Comparison of ENCODE assay signal across 1 cellular context in genomic region chr18:35355140-35355618, GRCh38.
TF ChIP-seq lines count a peak whose summit lies in the region.

No MANE protein-coding gene starts in this region.

TF ChIP-seq in HepG2, 621 proteins besides CTCF, POLR2A, EP300 and RAD21 (continued from another document and continues in another):
- TF ChIP-seq, protein P1, sequence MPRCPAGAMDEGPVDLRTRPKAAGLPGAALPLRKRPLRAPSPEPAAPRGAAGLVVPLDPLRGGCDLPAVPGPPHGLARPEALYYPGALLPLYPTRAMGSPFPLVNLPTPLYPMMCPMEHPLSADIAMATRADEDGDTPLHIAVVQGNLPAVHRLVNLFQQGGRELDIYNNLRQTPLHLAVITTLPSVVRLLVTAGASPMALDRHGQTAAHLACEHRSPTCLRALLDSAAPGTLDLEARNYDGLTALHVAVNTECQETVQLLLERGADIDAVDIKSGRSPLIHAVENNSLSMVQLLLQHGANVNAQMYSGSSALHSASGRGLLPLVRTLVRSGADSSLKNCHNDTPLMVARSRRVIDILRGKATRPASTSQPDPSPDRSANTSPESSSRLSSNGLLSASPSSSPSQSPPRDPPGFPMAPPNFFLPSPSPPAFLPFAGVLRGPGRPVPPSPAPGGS (CRISPR knock-in tag; IDR thresholded peaks at IDR 0.05) = no peak
- TF ChIP-seq RBM39 (IDR thresholded peaks at IDR 0.05; ENCODE audit: low read depth, low read length, poor library complexity, severe bottlenecking) (no peak), HNF4A (CRISPR knock-in tag; IDR thresholded peaks at IDR 0.05) (no peak), SP5 (CRISPR knock-in tag; IDR thresholded peaks at IDR 0.05; ENCODE audit: borderline replicate concordance, low read depth) (no peak), ZNF138 (CRISPR knock-in tag; IDR thresholded peaks at IDR 0.05; ENCODE audit: low read depth) (no peak), HNRNPH1 (optimal IDR thresholded peaks at IDR 0.05; ENCODE audit: low read depth, low read length) (no peak), ZNF781 (CRISPR knock-in tag; IDR thresholded peaks at IDR 0.05; ENCODE audit: borderline replicate concordance, not compliant biosample characterization) (no peak), ZC3H4 (CRISPR knock-in tag; IDR thresholded peaks at IDR 0.05; ENCODE audit: borderline replicate concordance) (no peak), CHD2 (IDR thresholded peaks at IDR 0.05; ENCODE audit: low read depth, low read length) (no peak), SRSF9 (IDR thresholded peaks at IDR 0.05; ENCODE audit: borderline replicate concordance, insufficient read depth, low read depth, low read length, poor library complexity, severe bottlenecking) (no peak), ZNF737 (CRISPR knock-in tag; IDR thresholded peaks at IDR 0.05; ENCODE audit: borderline replicate concordance) (no peak), ZNF552 (CRISPR knock-in tag; IDR thresholded peaks at IDR 0.05; ENCODE audit: borderline replicate concordance) (no peak), CBFB (CRISPR knock-in tag; IDR thresholded peaks at IDR 0.05) (no peak), ZNF768 (CRISPR knock-in tag; IDR thresholded peaks at IDR 0.05) (no peak), FIP1L1 (IDR thresholded peaks at IDR 0.05; ENCODE audit: borderline replicate concordance, insufficient read depth, low read depth, low read length) (no peak), SOX13 (IDR thresholded peaks at IDR 0.05) (no peak), SOX13 (CRISPR knock-in tag; conservative IDR thresholded peaks at IDR 0.05 in 1 of 2, IDR thresholded peaks at IDR 0.05 in 1 of 2) (peak in 1 of 2 experiments; percentile 26; a peak in 1 of 4 replicates), KAT8 (CRISPR knock-in tag; IDR thresholded peaks at IDR 0.05) (peak; percentile 61; the same call in 1 of the 2 replicates), MXD3 (CRISPR knock-in tag; IDR thresholded peaks at IDR 0.05) (no peak), ZNF460 (CRISPR knock-in tag; IDR thresholded peaks at IDR 0.05; ENCODE audit: borderline replicate concordance) (no peak), KLF11 (CRISPR knock-in tag; IDR thresholded peaks at IDR 0.05) (no peak), NAIF1 (CRISPR knock-in tag; IDR thresholded peaks at IDR 0.05; ENCODE audit: borderline replicate concordance) (no peak), ZSCAN9 (CRISPR knock-in tag; IDR thresholded peaks at IDR 0.05; ENCODE audit: borderline replicate concordance) (no peak), ZNF7 (CRISPR knock-in tag; IDR thresholded peaks at IDR 0.05) (no peak), ZFX (CRISPR knock-in tag; IDR thresholded peaks at IDR 0.05; ENCODE audit: low read depth) (peak; percentile 29; the same call in 1 of the 2 replicates), JARID2 (CRISPR knock-in tag; IDR thresholded peaks at IDR 0.05; ENCODE audit: insufficient replicate concordance) (no peak), CHD4 (IDR thresholded peaks at IDR 0.05; ENCODE audit: borderline replicate concordance, low read length) (no peak), MEF2D (CRISPR knock-in tag; IDR thresholded peaks at IDR 0.05) (no peak), PRMT3 (CRISPR knock-in tag; IDR thresholded peaks at IDR 0.05; ENCODE audit: borderline replicate concordance, low read depth) (no peak), SALL2 (CRISPR knock-in tag; IDR thresholded peaks at IDR 0.05) (no peak), NR2F1 (CRISPR knock-in tag; IDR thresholded peaks at IDR 0.05) (no peak), ZNF839 (CRISPR knock-in tag; IDR thresholded peaks at IDR 0.05; ENCODE audit: borderline replicate concordance) (no peak), ZNF30 (CRISPR knock-in tag; IDR thresholded peaks at IDR 0.05) (no peak), HOXA5 (CRISPR knock-in tag; IDR thresholded peaks at IDR 0.05) (no peak), MAZ (IDR thresholded peaks at IDR 0.05; ENCODE audit: borderline replicate concordance, low read depth, low read length) (no peak), MAZ (CRISPR knock-in tag; IDR thresholded peaks at IDR 0.05; ENCODE audit: low read depth) (no peak), ZBTB33 (CRISPR knock-in tag; IDR thresholded peaks at IDR 0.05) (no peak), ZNF207 (IDR thresholded peaks at IDR 0.05; ENCODE audit: borderline replicate concordance) (no peak), NR0B2 (CRISPR knock-in tag; IDR thresholded peaks at IDR 0.05) (no peak), PCBP2 (optimal IDR thresholded peaks at IDR 0.05; ENCODE audit: low read depth, low read length, poor library complexity, severe bottlenecking) (no peak), TCF7L2 (IDR thresholded peaks at IDR 0.05; ENCODE audit: low read depth, low read length) (no peak), ZNF652 (CRISPR knock-in tag; IDR thresholded peaks at IDR 0.05; ENCODE audit: borderline replicate concordance, low read depth) (no peak), TSC22D2 (CRISPR knock-in tag; IDR thresholded peaks at IDR 0.05; ENCODE audit: borderline replicate concordance) (no peak), ARHGAP35 (CRISPR knock-in tag; IDR thresholded peaks at IDR 0.05; ENCODE audit: borderline replicate concordance) (no peak), ZNF292 (CRISPR knock-in tag; IDR thresholded peaks at IDR 0.05; ENCODE audit: borderline replicate concordance, low read depth) (no peak), THAP8 (CRISPR knock-in tag; IDR thresholded peaks at IDR 0.05; ENCODE audit: borderline replicate concordance) (no peak), CBX5 (CRISPR knock-in tag; IDR thresholded peaks at IDR 0.05; ENCODE audit: borderline replicate concordance) (no peak), GATAD2A (CRISPR knock-in tag; IDR thresholded peaks at IDR 0.05) (0 out of 2 replicates have a peak, but pooled peaks have one; percentile 52)
- TF ChIP-seq, protein P2, sequence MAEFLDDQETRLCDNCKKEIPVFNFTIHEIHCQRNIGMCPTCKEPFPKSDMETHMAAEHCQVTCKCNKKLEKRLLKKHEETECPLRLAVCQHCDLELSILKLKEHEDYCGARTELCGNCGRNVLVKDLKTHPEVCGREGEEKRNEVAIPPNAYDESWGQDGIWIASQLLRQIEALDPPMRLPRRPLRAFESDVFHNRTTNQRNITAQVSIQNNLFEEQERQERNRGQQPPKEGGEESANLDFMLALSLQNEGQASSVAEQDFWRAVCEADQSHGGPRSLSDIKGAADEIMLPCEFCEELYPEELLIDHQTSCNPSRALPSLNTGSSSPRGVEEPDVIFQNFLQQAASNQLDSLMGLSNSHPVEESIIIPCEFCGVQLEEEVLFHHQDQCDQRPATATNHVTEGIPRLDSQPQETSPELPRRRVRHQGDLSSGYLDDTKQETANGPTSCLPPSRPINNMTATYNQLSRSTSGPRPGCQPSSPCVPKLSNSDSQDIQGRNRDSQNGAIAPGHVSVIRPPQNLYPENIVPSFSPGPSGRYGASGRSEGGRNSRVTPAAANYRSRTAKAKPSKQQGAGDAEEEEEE (CRISPR knock-in tag; IDR thresholded peaks at IDR 0.05; ENCODE audit: borderline replicate concordance) = no peak
- TF ChIP-seq, protein P3, sequence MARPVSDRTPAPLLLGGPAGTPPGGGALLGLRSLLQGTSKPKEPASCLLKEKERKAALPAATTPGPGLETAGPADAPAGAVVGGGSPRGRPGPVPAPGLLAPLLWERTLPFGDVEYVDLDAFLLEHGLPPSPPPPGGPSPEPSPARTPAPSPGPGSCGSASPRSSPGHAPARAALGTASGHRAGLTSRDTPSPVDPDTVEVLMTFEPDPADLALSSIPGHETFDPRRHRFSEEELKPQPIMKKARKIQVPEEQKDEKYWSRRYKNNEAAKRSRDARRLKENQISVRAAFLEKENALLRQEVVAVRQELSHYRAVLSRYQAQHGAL (CRISPR knock-in tag; IDR thresholded peaks at IDR 0.05; ENCODE audit: not compliant biosample characterization) = no peak
- TF ChIP-seq, protein P4, sequence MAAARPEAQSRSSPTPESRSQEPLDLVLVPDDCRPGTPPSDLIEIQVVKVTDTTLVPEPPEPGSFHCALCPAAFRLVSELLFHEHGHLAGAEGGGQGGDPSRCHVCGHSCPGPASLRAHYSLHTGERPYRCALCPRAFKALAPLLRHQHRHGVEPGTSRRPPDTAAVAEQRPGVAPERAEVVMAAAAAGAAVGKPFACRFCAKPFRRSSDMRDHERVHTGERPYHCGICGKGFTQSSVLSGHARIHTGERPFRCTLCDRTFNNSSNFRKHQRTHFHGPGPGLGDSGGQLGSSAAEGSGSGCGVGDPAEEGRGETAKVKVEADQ (CRISPR knock-in tag; IDR thresholded peaks at IDR 0.05; ENCODE audit: borderline replicate concordance) = no peak
- TF ChIP-seq, protein P5, sequence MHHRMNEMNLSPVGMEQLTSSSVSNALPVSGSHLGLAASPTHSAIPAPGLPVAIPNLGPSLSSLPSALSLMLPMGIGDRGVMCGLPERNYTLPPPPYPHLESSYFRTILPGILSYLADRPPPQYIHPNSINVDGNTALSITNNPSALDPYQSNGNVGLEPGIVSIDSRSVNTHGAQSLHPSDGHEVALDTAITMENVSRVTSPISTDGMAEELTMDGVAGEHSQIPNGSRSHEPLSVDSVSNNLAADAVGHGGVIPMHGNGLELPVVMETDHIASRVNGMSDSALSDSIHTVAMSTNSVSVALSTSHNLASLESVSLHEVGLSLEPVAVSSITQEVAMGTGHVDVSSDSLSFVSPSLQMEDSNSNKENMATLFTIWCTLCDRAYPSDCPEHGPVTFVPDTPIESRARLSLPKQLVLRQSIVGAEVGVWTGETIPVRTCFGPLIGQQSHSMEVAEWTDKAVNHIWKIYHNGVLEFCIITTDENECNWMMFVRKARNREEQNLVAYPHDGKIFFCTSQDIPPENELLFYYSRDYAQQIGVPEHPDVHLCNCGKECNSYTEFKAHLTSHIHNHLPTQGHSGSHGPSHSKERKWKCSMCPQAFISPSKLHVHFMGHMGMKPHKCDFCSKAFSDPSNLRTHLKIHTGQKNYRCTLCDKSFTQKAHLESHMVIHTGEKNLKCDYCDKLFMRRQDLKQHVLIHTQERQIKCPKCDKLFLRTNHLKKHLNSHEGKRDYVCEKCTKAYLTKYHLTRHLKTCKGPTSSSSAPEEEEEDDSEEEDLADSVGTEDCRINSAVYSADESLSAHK (CRISPR knock-in tag; IDR thresholded peaks at IDR 0.05; ENCODE audit: borderline replicate concordance) = no peak
- TF ChIP-seq, protein P6, sequence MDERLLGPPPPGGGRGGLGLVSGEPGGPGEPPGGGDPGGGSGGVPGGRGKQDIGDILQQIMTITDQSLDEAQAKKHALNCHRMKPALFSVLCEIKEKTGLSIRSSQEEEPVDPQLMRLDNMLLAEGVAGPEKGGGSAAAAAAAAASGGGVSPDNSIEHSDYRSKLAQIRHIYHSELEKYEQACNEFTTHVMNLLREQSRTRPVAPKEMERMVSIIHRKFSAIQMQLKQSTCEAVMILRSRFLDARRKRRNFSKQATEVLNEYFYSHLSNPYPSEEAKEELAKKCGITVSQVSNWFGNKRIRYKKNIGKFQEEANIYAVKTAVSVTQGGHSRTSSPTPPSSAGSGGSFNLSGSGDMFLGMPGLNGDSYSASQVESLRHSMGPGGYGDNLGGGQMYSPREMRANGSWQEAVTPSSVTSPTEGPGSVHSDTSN (CRISPR knock-in tag; IDR thresholded peaks at IDR 0.05) = no peak
- TF ChIP-seq, protein P7, sequence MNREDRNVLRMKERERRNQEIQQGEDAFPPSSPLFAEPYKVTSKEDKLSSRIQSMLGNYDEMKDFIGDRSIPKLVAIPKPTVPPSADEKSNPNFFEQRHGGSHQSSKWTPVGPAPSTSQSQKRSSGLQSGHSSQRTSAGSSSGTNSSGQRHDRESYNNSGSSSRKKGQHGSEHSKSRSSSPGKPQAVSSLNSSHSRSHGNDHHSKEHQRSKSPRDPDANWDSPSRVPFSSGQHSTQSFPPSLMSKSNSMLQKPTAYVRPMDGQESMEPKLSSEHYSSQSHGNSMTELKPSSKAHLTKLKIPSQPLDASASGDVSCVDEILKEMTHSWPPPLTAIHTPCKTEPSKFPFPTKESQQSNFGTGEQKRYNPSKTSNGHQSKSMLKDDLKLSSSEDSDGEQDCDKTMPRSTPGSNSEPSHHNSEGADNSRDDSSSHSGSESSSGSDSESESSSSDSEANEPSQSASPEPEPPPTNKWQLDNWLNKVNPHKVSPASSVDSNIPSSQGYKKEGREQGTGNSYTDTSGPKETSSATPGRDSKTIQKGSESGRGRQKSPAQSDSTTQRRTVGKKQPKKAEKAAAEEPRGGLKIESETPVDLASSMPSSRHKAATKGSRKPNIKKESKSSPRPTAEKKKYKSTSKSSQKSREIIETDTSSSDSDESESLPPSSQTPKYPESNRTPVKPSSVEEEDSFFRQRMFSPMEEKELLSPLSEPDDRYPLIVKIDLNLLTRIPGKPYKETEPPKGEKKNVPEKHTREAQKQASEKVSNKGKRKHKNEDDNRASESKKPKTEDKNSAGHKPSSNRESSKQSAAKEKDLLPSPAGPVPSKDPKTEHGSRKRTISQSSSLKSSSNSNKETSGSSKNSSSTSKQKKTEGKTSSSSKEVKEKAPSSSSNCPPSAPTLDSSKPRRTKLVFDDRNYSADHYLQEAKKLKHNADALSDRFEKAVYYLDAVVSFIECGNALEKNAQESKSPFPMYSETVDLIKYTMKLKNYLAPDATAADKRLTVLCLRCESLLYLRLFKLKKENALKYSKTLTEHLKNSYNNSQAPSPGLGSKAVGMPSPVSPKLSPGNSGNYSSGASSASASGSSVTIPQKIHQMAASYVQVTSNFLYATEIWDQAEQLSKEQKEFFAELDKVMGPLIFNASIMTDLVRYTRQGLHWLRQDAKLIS (CRISPR knock-in tag; IDR thresholded peaks at IDR 0.05) = no peak
